1 cellular context compared by ENCODE assay signal in genomic region chr11:65616575-65617001, GRCh38.
TF ChIP-seq lines count a peak whose summit lies in the region.

No MANE protein-coding gene starts in this region.

TF ChIP-seq in GM12878, 131 proteins besides CTCF, POLR2A, EP300 and RAD21:
- no peak for TF ChIP-seq SUPT20H (IDR thresholded peaks at IDR 0.05; ENCODE audit: borderline replicate concordance, control insufficient read depth, low read depth, low read length)
- TF ChIP-seq NFYA (IDR thresholded peaks at IDR 0.05; ENCODE audit: borderline replicate concordance, low read depth, low read length): no peak
- no peak for TF ChIP-seq CHD1 (IDR thresholded peaks at IDR 0.05; ENCODE audit: low read depth, low read length)
- TF ChIP-seq BACH1 (IDR thresholded peaks at IDR 0.05; ENCODE audit: borderline replicate concordance): no peak
- no peak for TF ChIP-seq SMARCA5 (IDR thresholded peaks at IDR 0.05)
- no peak for TF ChIP-seq ESRRA (IDR thresholded peaks at IDR 0.05; ENCODE audit: low read length)
- TF ChIP-seq IRF5 (IDR thresholded peaks at IDR 0.05; ENCODE audit: borderline replicate concordance): no peak
- no peak for TF ChIP-seq KDM1A (IDR thresholded peaks at IDR 0.05; ENCODE audit: borderline replicate concordance)
- TF ChIP-seq MXI1 (IDR thresholded peaks at IDR 0.05; ENCODE audit: low read depth, low read length): no peak
- TF ChIP-seq TCF12 (IDR thresholded peaks at IDR 0.05; ENCODE audit: low read depth, low read length): no peak
- TF ChIP-seq TCF7 (IDR thresholded peaks at IDR 0.05; ENCODE audit: borderline replicate concordance): no peak
- no peak for TF ChIP-seq FOS (IDR thresholded peaks at IDR 0.05; ENCODE audit: borderline replicate concordance, extremely low read depth, insufficient read length)
- no peak for TF ChIP-seq MEF2B (IDR thresholded peaks at IDR 0.05; ENCODE audit: partially characterized antibody, poor library complexity, severe bottlenecking)
